In the genomic region with DNA sequence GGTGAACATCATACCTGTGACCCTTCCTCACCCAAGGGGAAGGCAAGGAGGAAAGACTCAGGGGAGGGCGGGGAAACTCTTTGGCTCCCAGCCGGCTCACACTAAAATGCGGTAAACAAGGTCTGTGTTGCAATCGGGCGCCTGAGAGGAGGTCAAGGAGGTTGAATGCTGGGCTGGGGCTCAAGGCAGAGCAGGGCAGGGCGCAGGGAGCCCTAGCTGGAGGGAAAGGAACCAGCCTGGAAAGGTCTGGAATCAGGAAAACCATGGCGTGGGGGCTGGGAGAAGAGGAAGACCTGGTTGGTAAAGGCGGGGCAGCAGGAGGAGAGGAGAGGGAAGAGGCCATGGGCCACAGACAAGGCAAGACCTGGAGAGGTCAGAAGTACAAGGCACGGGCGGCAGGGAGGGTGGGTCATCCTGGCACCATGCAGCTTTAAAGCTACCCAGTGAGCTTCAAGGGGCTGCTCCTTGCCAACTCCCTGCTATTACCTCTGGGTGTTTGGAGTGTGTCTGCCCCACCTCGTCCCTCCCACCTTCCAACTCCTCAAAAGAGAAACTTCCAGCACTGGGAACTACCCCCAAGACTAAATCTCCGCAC, we compare ENCODE assay signal across 1 cellular context.
TF ChIP-seq lines count a peak whose summit lies in the region.

No MANE protein-coding gene starts in this region.

TF ChIP-seq in HepG2, 621 proteins besides CTCF, POLR2A, EP300 and RAD21 (continued from another document and continues in another):
- TF ChIP-seq, protein P1, sequence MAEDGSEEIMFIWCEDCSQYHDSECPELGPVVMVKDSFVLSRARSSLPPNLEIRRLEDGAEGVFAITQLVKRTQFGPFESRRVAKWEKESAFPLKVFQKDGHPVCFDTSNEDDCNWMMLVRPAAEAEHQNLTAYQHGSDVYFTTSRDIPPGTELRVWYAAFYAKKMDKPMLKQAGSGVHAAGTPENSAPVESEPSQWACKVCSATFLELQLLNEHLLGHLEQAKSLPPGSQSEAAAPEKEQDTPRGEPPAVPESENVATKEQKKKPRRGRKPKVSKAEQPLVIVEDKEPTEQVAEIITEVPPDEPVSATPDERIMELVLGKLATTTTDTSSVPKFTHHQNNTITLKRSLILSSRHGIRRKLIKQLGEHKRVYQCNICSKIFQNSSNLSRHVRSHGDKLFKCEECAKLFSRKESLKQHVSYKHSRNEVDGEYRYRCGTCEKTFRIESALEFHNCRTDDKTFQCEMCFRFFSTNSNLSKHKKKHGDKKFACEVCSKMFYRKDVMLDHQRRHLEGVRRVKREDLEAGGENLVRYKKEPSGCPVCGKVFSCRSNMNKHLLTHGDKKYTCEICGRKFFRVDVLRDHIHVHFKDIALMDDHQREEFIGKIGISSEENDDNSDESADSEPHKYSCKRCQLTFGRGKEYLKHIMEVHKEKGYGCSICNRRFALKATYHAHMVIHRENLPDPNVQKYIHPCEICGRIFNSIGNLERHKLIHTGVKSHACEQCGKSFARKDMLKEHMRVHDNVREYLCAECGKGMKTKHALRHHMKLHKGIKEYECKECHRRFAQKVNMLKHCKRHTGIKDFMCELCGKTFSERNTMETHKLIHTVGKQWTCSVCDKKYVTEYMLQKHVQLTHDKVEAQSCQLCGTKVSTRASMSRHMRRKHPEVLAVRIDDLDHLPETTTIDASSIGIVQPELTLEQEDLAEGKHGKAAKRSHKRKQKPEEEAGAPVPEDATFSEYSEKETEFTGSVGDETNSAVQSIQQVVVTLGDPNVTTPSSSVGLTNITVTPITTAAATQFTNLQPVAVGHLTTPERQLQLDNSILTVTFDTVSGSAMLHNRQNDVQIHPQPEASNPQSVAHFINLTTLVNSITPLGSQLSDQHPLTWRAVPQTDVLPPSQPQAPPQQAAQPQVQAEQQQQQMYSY (CRISPR knock-in tag; IDR thresholded peaks at IDR 0.05): no peak
- TF ChIP-seq ZNF350 (CRISPR knock-in tag; IDR thresholded peaks at IDR 0.05; ENCODE audit: borderline replicate concordance, low read depth): peak; percentile 46; the same call in 1 of the 2 replicates
- TF ChIP-seq AFF4 (CRISPR knock-in tag; IDR thresholded peaks at IDR 0.05): no peak
- TF ChIP-seq FOXK2 (IDR thresholded peaks at IDR 0.05): no peak
- TF ChIP-seq PRMT3 (CRISPR knock-in tag; IDR thresholded peaks at IDR 0.05; ENCODE audit: borderline replicate concordance, low read depth): no peak
- no peak for TF ChIP-seq SMYD3 (CRISPR knock-in tag; IDR thresholded peaks at IDR 0.05)
- TF ChIP-seq SNAI1 (CRISPR knock-in tag; IDR thresholded peaks at IDR 0.05; ENCODE audit: borderline replicate concordance): no peak; the same call in 1 of the 2 replicates
- TF ChIP-seq ZSCAN5A (CRISPR knock-in tag; IDR thresholded peaks at IDR 0.05; ENCODE audit: borderline replicate concordance): no peak
- TF ChIP-seq ZFP36L1 (CRISPR knock-in tag; IDR thresholded peaks at IDR 0.05): no peak
- 0 out of 2 replicates have a peak, but pooled peaks have one; percentile 30 for TF ChIP-seq POGZ (CRISPR knock-in tag; IDR thresholded peaks at IDR 0.05)
- no peak for TF ChIP-seq CBX1 (IDR thresholded peaks at IDR 0.05; ENCODE audit: low read depth)
- no peak for TF ChIP-seq ZNF503 (CRISPR knock-in tag; IDR thresholded peaks at IDR 0.05)
- TF ChIP-seq LCORL (IDR thresholded peaks at IDR 0.05): no peak
- peak; percentile 55; the same call in 1 of the 2 replicates for TF ChIP-seq LCORL (CRISPR knock-in tag; IDR thresholded peaks at IDR 0.05)
- 0 out of 2 replicates have a peak, but pooled peaks have one; percentile 18 for TF ChIP-seq SMAD3 (CRISPR knock-in tag; IDR thresholded peaks at IDR 0.05)
- no peak for TF ChIP-seq ZNF260 (CRISPR knock-in tag; IDR thresholded peaks at IDR 0.05; ENCODE audit: borderline replicate concordance, low read depth)
- no peak for TF ChIP-seq KDM1A (CRISPR knock-in tag; IDR thresholded peaks at IDR 0.05)
- TF ChIP-seq NFE2L2 (IDR thresholded peaks at IDR 0.05; ENCODE audit: low read length): no peak
- no peak for TF ChIP-seq JDP2 (CRISPR knock-in tag; IDR thresholded peaks at IDR 0.05; ENCODE audit: borderline replicate concordance)
- no peak for TF ChIP-seq RFXANK (CRISPR knock-in tag; IDR thresholded peaks at IDR 0.05)
- TF ChIP-seq, protein P2, sequence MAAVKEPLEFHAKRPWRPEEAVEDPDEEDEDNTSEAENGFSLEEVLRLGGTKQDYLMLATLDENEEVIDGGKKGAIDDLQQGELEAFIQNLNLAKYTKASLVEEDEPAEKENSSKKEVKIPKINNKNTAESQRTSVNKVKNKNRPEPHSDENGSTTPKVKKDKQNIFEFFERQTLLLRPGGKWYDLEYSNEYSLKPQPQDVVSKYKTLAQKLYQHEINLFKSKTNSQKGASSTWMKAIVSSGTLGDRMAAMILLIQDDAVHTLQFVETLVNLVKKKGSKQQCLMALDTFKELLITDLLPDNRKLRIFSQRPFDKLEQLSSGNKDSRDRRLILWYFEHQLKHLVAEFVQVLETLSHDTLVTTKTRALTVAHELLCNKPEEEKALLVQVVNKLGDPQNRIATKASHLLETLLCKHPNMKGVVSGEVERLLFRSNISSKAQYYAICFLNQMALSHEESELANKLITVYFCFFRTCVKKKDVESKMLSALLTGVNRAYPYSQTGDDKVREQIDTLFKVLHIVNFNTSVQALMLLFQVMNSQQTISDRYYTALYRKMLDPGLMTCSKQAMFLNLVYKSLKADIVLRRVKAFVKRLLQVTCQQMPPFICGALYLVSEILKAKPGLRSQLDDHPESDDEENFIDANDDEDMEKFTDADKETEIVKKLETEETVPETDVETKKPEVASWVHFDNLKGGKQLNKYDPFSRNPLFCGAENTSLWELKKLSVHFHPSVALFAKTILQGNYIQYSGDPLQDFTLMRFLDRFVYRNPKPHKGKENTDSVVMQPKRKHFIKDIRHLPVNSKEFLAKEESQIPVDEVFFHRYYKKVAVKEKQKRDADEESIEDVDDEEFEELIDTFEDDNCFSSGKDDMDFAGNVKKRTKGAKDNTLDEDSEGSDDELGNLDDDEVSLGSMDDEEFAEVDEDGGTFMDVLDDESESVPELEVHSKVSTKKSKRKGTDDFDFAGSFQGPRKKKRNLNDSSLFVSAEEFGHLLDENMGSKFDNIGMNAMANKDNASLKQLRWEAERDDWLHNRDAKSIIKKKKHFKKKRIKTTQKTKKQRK (IDR thresholded peaks at IDR 0.05; ENCODE audit: low read length): no peak
- no peak for TF ChIP-seq ZNF619 (CRISPR knock-in tag; IDR thresholded peaks at IDR 0.05)
- no peak for TF ChIP-seq ETS1 (CRISPR knock-in tag; IDR thresholded peaks at IDR 0.05)
- no peak for TF ChIP-seq ZNF550 (CRISPR knock-in tag; IDR thresholded peaks at IDR 0.05; ENCODE audit: borderline replicate concordance)
- TF ChIP-seq PCBP2 (optimal IDR thresholded peaks at IDR 0.05; ENCODE audit: low read depth, low read length, poor library complexity, severe bottlenecking): no peak
- peak; percentile 89 for TF ChIP-seq MED1 (CRISPR knock-in tag; IDR thresholded peaks at IDR 0.05)
- TF ChIP-seq FOSL2 (CRISPR knock-in tag; IDR thresholded peaks at IDR 0.05): peak; percentile 65; the same call in 1 of the 2 replicates
- no peak for TF ChIP-seq ZNF792 (CRISPR knock-in tag; IDR thresholded peaks at IDR 0.05)
- TF ChIP-seq TP53 (CRISPR knock-in tag; conservative IDR thresholded peaks at IDR 0.05): no peak
- TF ChIP-seq, protein P3, sequence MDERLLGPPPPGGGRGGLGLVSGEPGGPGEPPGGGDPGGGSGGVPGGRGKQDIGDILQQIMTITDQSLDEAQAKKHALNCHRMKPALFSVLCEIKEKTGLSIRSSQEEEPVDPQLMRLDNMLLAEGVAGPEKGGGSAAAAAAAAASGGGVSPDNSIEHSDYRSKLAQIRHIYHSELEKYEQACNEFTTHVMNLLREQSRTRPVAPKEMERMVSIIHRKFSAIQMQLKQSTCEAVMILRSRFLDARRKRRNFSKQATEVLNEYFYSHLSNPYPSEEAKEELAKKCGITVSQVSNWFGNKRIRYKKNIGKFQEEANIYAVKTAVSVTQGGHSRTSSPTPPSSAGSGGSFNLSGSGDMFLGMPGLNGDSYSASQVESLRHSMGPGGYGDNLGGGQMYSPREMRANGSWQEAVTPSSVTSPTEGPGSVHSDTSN (CRISPR knock-in tag; IDR thresholded peaks at IDR 0.05): no peak
- TF ChIP-seq ZSCAN12 (CRISPR knock-in tag; IDR thresholded peaks at IDR 0.05): no peak
- TF ChIP-seq NFIC (IDR thresholded peaks at IDR 0.05; ENCODE audit: low read length): no peak
- TF ChIP-seq, protein P4, sequence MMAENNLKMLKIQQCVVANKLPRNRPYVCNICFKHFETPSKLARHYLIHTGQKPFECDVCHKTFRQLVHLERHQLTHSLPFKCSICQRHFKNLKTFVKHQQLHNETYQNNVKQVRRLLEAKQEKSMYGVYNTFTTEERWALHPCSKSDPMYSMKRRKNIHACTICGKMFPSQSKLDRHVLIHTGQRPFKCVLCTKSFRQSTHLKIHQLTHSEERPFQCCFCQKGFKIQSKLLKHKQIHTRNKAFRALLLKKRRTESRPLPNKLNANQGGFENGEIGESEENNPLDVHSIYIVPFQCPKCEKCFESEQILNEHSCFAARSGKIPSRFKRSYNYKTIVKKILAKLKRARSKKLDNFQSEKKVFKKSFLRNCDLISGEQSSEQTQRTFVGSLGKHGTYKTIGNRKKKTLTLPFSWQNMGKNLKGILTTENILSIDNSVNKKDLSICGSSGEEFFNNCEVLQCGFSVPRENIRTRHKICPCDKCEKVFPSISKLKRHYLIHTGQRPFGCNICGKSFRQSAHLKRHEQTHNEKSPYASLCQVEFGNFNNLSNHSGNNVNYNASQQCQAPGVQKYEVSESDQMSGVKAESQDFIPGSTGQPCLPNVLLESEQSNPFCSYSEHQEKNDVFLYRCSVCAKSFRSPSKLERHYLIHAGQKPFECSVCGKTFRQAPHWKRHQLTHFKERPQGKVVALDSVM (CRISPR knock-in tag; IDR thresholded peaks at IDR 0.05): no peak
- peak; percentile 90 for TF ChIP-seq NR2F6 (IDR thresholded peaks at IDR 0.05)
- peak; percentile 95 for TF ChIP-seq NR2F6 (CRISPR knock-in tag; IDR thresholded peaks at IDR 0.05)
